Comparison of ENCODE assay signal across 1 cellular context in the genomic region with DNA sequence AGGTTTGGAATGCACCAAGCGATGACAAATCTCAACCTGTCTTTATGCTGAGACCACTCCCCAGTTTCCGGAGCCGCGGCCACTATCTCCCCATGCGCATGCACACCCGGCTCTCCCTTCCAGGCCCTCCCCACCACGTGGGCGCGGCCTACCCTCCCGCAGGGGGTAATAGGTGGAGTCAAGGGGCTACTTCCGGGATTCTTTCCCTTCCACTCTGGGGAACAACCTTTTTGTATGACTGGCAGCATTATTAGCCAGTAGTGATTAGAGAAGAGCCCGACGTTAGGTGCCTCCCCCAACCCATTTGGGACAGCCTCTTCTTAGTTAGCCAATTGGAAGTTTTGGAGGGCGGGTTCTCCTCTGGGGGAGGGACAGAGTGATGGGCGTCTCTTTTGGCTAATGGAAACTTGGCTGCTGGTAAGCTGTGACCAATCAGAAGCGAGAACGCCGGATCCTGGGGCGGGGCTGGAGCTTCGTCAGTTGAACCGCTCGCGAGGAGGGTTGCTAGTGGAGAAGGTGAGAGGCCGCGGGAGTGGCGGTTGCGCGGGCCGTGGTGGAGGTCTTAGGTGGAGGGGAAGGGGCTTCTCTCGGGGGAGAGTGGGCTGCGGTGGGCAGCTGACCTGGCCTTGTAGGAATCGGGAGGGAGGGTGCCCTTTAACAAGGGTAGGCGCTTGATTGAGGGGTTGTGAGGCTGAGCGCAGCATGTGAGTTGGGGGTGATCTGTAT.
TF ChIP-seq lines count a peak whose summit lies in the region.

A gene with protein sequence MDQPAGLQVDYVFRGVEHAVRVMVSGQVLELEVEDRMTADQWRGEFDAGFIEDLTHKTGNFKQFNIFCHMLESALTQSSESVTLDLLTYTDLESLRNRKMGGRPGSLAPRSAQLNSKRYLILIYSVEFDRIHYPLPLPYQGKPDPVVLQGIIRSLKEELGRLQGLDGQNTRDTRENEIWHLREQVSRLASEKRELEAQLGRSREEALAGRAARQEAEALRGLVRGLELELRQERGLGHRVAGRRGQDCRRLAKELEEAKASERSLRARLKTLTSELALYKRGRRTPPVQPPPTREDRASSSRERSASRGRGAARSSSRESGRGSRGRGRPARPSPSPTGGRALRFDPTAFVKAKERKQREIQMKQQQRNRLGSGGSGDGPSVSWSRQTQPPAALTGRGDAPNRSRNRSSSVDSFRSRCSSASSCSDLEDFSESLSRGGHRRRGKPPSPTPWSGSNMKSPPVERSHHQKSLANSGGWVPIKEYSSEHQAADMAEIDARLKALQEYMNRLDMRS (plus strand): TSS at position 479 of the 726 bp plus-strand sequence. CDS start 7,552 bp downstream, outside the sequence.

TF ChIP-seq in K562, 482 proteins besides CTCF, POLR2A, EP300 and RAD21 (continued from another document and continues in another):
- TF ChIP-seq, protein P1, sequence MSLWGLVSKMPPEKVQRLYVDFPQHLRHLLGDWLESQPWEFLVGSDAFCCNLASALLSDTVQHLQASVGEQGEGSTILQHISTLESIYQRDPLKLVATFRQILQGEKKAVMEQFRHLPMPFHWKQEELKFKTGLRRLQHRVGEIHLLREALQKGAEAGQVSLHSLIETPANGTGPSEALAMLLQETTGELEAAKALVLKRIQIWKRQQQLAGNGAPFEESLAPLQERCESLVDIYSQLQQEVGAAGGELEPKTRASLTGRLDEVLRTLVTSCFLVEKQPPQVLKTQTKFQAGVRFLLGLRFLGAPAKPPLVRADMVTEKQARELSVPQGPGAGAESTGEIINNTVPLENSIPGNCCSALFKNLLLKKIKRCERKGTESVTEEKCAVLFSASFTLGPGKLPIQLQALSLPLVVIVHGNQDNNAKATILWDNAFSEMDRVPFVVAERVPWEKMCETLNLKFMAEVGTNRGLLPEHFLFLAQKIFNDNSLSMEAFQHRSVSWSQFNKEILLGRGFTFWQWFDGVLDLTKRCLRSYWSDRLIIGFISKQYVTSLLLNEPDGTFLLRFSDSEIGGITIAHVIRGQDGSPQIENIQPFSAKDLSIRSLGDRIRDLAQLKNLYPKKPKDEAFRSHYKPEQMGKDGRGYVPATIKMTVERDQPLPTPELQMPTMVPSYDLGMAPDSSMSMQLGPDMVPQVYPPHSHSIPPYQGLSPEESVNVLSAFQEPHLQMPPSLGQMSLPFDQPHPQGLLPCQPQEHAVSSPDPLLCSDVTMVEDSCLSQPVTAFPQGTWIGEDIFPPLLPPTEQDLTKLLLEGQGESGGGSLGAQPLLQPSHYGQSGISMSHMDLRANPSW (CRISPR knock-in tag; IDR thresholded peaks at IDR 0.05): no peak
- peak; percentile 82 for TF ChIP-seq MXI1 (IDR thresholded peaks at IDR 0.05; ENCODE audit: low read depth, low read length)
- no peak for TF ChIP-seq PRMT5 (CRISPR knock-in tag; IDR thresholded peaks at IDR 0.05)
- TF ChIP-seq RB1 (IDR thresholded peaks at IDR 0.05; ENCODE audit: low read depth): no peak; the same call in 1 of the 2 replicates
- peak; percentile 97 for TF ChIP-seq CXXC5 (CRISPR knock-in tag; IDR thresholded peaks at IDR 0.05)
- TF ChIP-seq SUPT5H (IDR thresholded peaks at IDR 0.05): peak; percentile 98
- no peak for TF ChIP-seq ZBTB1 (CRISPR knock-in tag; IDR thresholded peaks at IDR 0.05; ENCODE audit: borderline replicate concordance, low read depth)
- TF ChIP-seq ZNF830 (CRISPR knock-in tag; IDR thresholded peaks at IDR 0.05): no peak
- TF ChIP-seq RCOR1 (IDR thresholded peaks at IDR 0.05; ENCODE audit: borderline replicate concordance in 1 of 2, low read depth in 2 of 2, low read length in 2 of 2): no peak
- 0 out of 2 replicates have a peak, but pooled peaks have one; percentile 52 for TF ChIP-seq LCOR (CRISPR knock-in tag; IDR thresholded peaks at IDR 0.05)
- TF ChIP-seq GTF2F1 (IDR thresholded peaks at IDR 0.05; ENCODE audit: low read depth, low read length): no peak
- peak; percentile 44; the same call in 1 of the 2 replicates for TF ChIP-seq ETV1 (tag; conservative IDR thresholded peaks at IDR 0.05; ENCODE audit: low read depth)
- no peak for TF ChIP-seq KAT8 (IDR thresholded peaks at IDR 0.05; ENCODE audit: low read depth)
- TF ChIP-seq SIN3A (IDR thresholded peaks at IDR 0.05; ENCODE audit: borderline replicate concordance in 2 of 2, control insufficient read depth in 1 of 2, low read depth in 2 of 2, low read length in 2 of 2): peak; percentile 66 to 83; a peak in 2 of 4 replicates
- no peak for TF ChIP-seq FIP1L1 (IDR thresholded peaks at IDR 0.05; ENCODE audit: low read depth, low read length, poor library complexity, severe bottlenecking)
- TF ChIP-seq, protein P2, sequence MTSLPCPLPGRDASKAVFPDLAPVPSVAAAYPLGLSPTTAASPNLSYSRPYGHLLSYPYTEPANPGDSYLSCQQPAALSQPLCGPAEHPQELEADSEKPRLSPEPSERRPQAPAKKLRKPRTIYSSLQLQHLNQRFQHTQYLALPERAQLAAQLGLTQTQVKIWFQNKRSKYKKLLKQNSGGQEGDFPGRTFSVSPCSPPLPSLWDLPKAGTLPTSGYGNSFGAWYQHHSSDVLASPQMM (CRISPR knock-in tag; IDR thresholded peaks at IDR 0.05): no peak
- no peak for TF ChIP-seq ZNF253 (CRISPR knock-in tag; conservative IDR thresholded peaks at IDR 0.05)
- no peak for TF ChIP-seq SIN3B (IDR thresholded peaks at IDR 0.05; ENCODE audit: low read depth)
- TF ChIP-seq PTTG1 (tag; IDR thresholded peaks at IDR 0.05; ENCODE audit: low read depth): no peak
- TF ChIP-seq KDM2B (CRISPR knock-in tag; IDR thresholded peaks at IDR 0.05): no peak
- no peak for TF ChIP-seq PURB (CRISPR knock-in tag; IDR thresholded peaks at IDR 0.05; ENCODE audit: low read depth)
- TF ChIP-seq PTRF (tag; IDR thresholded peaks at IDR 0.05): no peak
- TF ChIP-seq, protein P3, sequence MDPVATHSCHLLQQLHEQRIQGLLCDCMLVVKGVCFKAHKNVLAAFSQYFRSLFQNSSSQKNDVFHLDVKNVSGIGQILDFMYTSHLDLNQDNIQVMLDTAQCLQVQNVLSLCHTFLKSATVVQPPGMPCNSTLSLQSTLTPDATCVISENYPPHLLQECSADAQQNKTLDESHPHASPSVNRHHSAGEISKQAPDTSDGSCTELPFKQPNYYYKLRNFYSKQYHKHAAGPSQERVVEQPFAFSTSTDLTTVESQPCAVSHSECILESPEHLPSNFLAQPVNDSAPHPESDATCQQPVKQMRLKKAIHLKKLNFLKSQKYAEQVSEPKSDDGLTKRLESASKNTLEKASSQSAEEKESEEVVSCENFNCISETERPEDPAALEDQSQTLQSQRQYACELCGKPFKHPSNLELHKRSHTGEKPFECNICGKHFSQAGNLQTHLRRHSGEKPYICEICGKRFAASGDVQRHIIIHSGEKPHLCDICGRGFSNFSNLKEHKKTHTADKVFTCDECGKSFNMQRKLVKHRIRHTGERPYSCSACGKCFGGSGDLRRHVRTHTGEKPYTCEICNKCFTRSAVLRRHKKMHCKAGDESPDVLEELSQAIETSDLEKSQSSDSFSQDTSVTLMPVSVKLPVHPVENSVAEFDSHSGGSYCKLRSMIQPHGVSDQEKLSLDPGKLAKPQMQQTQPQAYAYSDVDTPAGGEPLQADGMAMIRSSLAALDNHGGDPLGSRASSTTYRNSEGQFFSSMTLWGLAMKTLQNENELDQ (CRISPR knock-in tag; IDR thresholded peaks at IDR 0.05; ENCODE audit: borderline replicate concordance): no peak
- no peak for TF ChIP-seq CBFA2T3 (IDR thresholded peaks at IDR 0.05)
- TF ChIP-seq HSF4 (CRISPR knock-in tag; IDR thresholded peaks at IDR 0.05; ENCODE audit: borderline replicate concordance): no peak
- TF ChIP-seq MCM2 (IDR thresholded peaks at IDR 0.05; ENCODE audit: low read depth): no peak
- TF ChIP-seq CREM (IDR thresholded peaks at IDR 0.05; ENCODE audit: low read depth): peak; percentile 80
- no peak for TF ChIP-seq GATA2 (CRISPR knock-in tag; IDR thresholded peaks at IDR 0.05)
- TF ChIP-seq CHD4 (IDR thresholded peaks at IDR 0.05; ENCODE audit: insufficient read depth, insufficient replicate concordance, low read depth, low read length, poor library complexity, severe bottlenecking): no peak
- TF ChIP-seq, protein P4, sequence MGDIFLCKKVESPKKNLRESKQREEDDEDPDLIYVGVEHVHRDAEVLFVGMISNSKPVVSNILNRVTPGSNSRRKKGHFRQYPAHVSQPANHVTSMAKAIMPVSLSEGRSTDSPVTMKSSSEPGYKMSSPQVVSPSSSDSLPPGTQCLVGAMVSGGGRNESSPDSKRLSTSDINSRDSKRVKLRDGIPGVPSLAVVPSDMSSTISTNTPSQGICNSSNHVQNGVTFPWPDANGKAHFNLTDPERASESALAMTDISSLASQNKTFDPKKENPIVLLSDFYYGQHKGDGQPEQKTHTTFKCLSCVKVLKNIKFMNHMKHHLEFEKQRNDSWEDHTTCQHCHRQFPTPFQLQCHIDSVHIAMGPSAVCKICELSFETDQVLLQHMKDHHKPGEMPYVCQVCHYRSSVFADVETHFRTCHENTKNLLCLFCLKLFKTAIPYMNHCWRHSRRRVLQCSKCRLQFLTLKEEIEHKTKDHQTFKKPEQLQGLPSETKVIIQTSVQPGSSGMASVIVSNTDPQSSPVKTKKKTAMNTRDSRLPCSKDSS (IDR thresholded peaks at IDR 0.05; ENCODE audit: low read depth, partially characterized antibody): no peak
- no peak for TF ChIP-seq ZNF696 (CRISPR knock-in tag; conservative IDR thresholded peaks at IDR 0.05)
- TF ChIP-seq, protein P5, sequence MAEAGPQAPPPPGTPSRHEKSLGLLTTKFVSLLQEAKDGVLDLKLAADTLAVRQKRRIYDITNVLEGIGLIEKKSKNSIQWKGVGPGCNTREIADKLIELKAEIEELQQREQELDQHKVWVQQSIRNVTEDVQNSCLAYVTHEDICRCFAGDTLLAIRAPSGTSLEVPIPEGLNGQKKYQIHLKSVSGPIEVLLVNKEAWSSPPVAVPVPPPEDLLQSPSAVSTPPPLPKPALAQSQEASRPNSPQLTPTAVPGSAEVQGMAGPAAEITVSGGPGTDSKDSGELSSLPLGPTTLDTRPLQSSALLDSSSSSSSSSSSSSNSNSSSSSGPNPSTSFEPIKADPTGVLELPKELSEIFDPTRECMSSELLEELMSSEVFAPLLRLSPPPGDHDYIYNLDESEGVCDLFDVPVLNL (CRISPR knock-in tag; IDR thresholded peaks at IDR 0.05; ENCODE audit: low read depth): no peak
- no peak for TF ChIP-seq PHB (CRISPR knock-in tag; IDR thresholded peaks at IDR 0.05)
- no peak for TF ChIP-seq ZNF146 (CRISPR knock-in tag; IDR thresholded peaks at IDR 0.05; ENCODE audit: unreplicated experiment)
- TF ChIP-seq, protein P6, sequence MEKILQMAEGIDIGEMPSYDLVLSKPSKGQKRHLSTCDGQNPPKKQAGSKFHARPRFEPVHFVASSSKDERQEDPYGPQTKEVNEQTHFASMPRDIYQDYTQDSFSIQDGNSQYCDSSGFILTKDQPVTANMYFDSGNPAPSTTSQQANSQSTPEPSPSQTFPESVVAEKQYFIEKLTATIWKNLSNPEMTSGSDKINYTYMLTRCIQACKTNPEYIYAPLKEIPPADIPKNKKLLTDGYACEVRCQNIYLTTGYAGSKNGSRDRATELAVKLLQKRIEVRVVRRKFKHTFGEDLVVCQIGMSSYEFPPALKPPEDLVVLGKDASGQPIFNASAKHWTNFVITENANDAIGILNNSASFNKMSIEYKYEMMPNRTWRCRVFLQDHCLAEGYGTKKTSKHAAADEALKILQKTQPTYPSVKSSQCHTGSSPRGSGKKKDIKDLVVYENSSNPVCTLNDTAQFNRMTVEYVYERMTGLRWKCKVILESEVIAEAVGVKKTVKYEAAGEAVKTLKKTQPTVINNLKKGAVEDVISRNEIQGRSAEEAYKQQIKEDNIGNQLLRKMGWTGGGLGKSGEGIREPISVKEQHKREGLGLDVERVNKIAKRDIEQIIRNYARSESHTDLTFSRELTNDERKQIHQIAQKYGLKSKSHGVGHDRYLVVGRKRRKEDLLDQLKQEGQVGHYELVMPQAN (IDR thresholded peaks at IDR 0.05; ENCODE audit: borderline replicate concordance): peak; percentile 89
- no peak for TF ChIP-seq CHD1 (IDR thresholded peaks at IDR 0.05; ENCODE audit: low read length)
- TF ChIP-seq MYNN (IDR thresholded peaks at IDR 0.05): no peak
- TF ChIP-seq MYNN (CRISPR knock-in tag; IDR thresholded peaks at IDR 0.05): no peak
- no peak for TF ChIP-seq STAG1 (CRISPR knock-in tag; IDR thresholded peaks at IDR 0.05; ENCODE audit: borderline replicate concordance)
- no peak for TF ChIP-seq TRIM28 (IDR thresholded peaks at IDR 0.05)
- no peak for TF ChIP-seq ZNF75A (CRISPR knock-in tag; IDR thresholded peaks at IDR 0.05)
- no peak for TF ChIP-seq ZNF408 (CRISPR knock-in tag; IDR thresholded peaks at IDR 0.05; ENCODE audit: low read depth)
- no peak for TF ChIP-seq FOXJ3 (CRISPR knock-in tag; IDR thresholded peaks at IDR 0.05)
- no peak for TF ChIP-seq NUFIP1 (IDR thresholded peaks at IDR 0.05; ENCODE audit: partially characterized antibody)
- TF ChIP-seq, protein P7, sequence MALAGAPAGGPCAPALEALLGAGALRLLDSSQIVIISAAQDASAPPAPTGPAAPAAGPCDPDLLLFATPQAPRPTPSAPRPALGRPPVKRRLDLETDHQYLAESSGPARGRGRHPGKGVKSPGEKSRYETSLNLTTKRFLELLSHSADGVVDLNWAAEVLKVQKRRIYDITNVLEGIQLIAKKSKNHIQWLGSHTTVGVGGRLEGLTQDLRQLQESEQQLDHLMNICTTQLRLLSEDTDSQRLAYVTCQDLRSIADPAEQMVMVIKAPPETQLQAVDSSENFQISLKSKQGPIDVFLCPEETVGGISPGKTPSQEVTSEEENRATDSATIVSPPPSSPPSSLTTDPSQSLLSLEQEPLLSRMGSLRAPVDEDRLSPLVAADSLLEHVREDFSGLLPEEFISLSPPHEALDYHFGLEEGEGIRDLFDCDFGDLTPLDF (CRISPR knock-in tag; IDR thresholded peaks at IDR 0.05): no peak
- TF ChIP-seq, protein P8, sequence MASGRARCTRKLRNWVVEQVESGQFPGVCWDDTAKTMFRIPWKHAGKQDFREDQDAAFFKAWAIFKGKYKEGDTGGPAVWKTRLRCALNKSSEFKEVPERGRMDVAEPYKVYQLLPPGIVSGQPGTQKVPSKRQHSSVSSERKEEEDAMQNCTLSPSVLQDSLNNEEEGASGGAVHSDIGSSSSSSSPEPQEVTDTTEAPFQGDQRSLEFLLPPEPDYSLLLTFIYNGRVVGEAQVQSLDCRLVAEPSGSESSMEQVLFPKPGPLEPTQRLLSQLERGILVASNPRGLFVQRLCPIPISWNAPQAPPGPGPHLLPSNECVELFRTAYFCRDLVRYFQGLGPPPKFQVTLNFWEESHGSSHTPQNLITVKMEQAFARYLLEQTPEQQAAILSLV (tag; IDR thresholded peaks at IDR 0.05): no peak
- TF ChIP-seq ZNF311 (CRISPR knock-in tag; IDR thresholded peaks at IDR 0.05): no peak
- TF ChIP-seq MAZ (CRISPR knock-in tag; conservative IDR thresholded peaks at IDR 0.05 in 1 of 2, IDR thresholded peaks at IDR 0.05 in 1 of 2): peak; percentile 95 to 100
- no peak for TF ChIP-seq PHTF2 (CRISPR knock-in tag; IDR thresholded peaks at IDR 0.05)
- TF ChIP-seq, protein P9, sequence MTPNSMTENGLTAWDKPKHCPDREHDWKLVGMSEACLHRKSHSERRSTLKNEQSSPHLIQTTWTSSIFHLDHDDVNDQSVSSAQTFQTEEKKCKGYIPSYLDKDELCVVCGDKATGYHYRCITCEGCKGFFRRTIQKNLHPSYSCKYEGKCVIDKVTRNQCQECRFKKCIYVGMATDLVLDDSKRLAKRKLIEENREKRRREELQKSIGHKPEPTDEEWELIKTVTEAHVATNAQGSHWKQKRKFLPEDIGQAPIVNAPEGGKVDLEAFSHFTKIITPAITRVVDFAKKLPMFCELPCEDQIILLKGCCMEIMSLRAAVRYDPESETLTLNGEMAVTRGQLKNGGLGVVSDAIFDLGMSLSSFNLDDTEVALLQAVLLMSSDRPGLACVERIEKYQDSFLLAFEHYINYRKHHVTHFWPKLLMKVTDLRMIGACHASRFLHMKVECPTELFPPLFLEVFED (CRISPR knock-in tag; conservative IDR thresholded peaks at IDR 0.05): peak; percentile 90
- TF ChIP-seq ZBTB8A (IDR thresholded peaks at IDR 0.05; ENCODE audit: partially characterized antibody): no peak
- TF ChIP-seq NRF1 (conservative IDR thresholded peaks at IDR 0.05 in 1 of 2, IDR thresholded peaks at IDR 0.05 in 1 of 2): peak; percentile 97 to 98
- TF ChIP-seq NR2C2 (CRISPR knock-in tag; IDR thresholded peaks at IDR 0.05): no peak
- TF ChIP-seq NR2C2 (tag; IDR thresholded peaks at IDR 0.05): peak; percentile 84
